ENCODE assay signal across 1 cellular context in the genomic region with DNA sequence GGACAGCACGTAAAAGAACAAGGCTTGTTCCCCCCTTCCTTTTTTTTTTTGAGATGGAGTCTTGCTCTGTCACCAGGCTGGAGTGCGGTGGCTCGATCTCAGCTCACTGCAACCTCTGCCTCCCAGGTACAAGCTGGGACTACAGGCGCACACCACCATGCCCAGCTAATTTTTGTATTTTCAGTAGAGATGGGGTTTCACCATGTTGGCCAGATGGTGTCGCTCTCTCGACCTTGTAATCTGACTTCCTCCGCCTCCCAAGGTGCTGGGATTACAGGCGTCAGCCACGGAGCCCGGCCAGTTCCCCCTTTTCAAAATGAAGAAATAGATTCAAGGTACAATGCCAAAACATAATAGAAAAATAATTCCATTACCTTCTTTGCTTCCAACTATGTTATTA.
TF ChIP-seq lines count a peak whose summit lies in the region.

No MANE protein-coding gene starts in this region.

TF ChIP-seq in A549, 52 proteins besides CTCF, POLR2A, EP300 and RAD21:
- TF ChIP-seq SMC3 (IDR thresholded peaks at IDR 0.05): peak; percentile 26; the same call in 1 of the 3 replicates
